Comparison of ENCODE assay signal across 1 cellular context in the genomic region with DNA sequence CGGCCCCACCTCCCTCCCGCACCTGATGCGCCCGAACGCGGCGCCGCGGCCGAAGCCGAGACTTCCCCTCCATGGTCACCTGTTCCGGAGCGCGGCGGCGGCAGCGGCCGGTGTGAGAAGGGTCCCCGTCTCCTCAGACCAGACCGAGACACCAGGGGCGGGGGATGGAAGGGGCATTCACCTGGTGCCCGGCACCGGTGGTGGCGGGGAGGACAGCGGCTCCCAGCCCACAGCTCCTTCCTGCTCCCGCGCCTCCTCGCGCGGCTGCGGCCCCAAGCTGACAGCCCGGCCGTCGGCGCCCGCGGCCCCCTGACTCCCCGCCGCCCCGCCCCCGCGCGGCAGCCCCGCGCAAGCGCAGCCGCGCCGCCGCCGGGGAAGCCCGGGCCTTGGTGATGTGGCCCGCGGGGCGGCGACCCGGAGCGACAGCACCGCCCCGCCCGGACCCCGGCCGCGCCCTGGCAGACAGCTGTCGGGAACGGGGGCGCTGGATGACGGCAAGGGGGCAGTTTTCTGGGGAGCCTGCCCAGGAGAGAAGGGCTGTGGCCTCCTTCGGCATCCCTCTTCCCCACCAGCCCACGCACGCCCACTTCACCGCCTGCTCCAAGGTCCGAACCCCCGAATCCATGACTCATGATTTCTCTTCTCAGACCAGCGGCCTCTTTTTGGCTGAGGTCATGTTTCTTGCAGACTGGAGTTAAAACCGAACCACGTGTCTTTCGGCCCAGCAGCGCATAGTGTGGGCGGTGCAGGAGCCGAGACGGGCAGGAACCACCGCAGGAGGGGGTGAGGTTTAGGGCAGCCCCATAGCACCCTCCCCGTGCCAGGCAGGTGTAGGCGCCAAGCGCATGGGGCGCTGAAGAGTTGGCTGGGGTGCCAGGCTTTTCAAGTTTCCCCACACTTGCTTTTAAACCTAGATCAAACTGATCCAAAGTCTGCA.
TF ChIP-seq lines count a peak whose summit lies in the region.

Gene SLC41A2 (minus strand): TSS at position 282 of the 937 bp plus-strand sequence. CDS start 29,763 bp downstream, outside the sequence.

TF ChIP-seq in HepG2, 621 proteins besides CTCF, POLR2A, EP300 and RAD21 (continued from another document and continues in another):
- 0 out of 2 replicates have a peak, but pooled peaks have one; percentile 39 for TF ChIP-seq ZNF710 (CRISPR knock-in tag; IDR thresholded peaks at IDR 0.05; ENCODE audit: borderline replicate concordance)
- no peak for TF ChIP-seq MBD4 (IDR thresholded peaks at IDR 0.05; ENCODE audit: borderline replicate concordance, low read length)
- no peak for TF ChIP-seq ZNF274 (CRISPR knock-in tag; IDR thresholded peaks at IDR 0.05)
- TF ChIP-seq RBFOX2 (IDR thresholded peaks at IDR 0.05; ENCODE audit: low read depth, low read length): peak; percentile 57
- TF ChIP-seq POGZ (CRISPR knock-in tag; IDR thresholded peaks at IDR 0.05): no peak
- TF ChIP-seq AHDC1 (CRISPR knock-in tag; IDR thresholded peaks at IDR 0.05; ENCODE audit: borderline replicate concordance): no peak
- TF ChIP-seq AFF4 (CRISPR knock-in tag; IDR thresholded peaks at IDR 0.05): no peak
- TF ChIP-seq MEF2D (CRISPR knock-in tag; IDR thresholded peaks at IDR 0.05): no peak
- TF ChIP-seq MTF1 (CRISPR knock-in tag; IDR thresholded peaks at IDR 0.05): no peak
- 0 out of 2 replicates have a peak, but pooled peaks have one; percentile 27 for TF ChIP-seq MED13 (CRISPR knock-in tag; IDR thresholded peaks at IDR 0.05)
- TF ChIP-seq, protein P1, sequence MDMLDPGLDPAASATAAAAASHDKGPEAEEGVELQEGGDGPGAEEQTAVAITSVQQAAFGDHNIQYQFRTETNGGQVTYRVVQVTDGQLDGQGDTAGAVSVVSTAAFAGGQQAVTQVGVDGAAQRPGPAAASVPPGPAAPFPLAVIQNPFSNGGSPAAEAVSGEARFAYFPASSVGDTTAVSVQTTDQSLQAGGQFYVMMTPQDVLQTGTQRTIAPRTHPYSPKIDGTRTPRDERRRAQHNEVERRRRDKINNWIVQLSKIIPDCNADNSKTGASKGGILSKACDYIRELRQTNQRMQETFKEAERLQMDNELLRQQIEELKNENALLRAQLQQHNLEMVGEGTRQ (IDR thresholded peaks at IDR 0.05; ENCODE audit: low read depth, low read length): no peak
- TF ChIP-seq, protein P1 (CRISPR knock-in tag; IDR thresholded peaks at IDR 0.05; ENCODE audit: borderline replicate concordance): no peak
- no peak for TF ChIP-seq NFE2 (CRISPR knock-in tag; IDR thresholded peaks at IDR 0.05)
- no peak for TF ChIP-seq SETDB1 (CRISPR knock-in tag; IDR thresholded peaks at IDR 0.05; ENCODE audit: borderline replicate concordance)
- no peak for TF ChIP-seq HCFC1 (IDR thresholded peaks at IDR 0.05; ENCODE audit: low read depth, low read length)
- TF ChIP-seq ZSCAN22 (CRISPR knock-in tag; IDR thresholded peaks at IDR 0.05): no peak
- TF ChIP-seq ZBTB34 (CRISPR knock-in tag; IDR thresholded peaks at IDR 0.05): no peak
- TF ChIP-seq DZIP1 (CRISPR knock-in tag; IDR thresholded peaks at IDR 0.05): no peak
- no peak for TF ChIP-seq ZBTB42 (CRISPR knock-in tag; IDR thresholded peaks at IDR 0.05)
- TF ChIP-seq ZSCAN30 (CRISPR knock-in tag; IDR thresholded peaks at IDR 0.05): no peak
- TF ChIP-seq RFXANK (CRISPR knock-in tag; IDR thresholded peaks at IDR 0.05): no peak
- TF ChIP-seq JDP2 (CRISPR knock-in tag; IDR thresholded peaks at IDR 0.05; ENCODE audit: borderline replicate concordance): no peak
- TF ChIP-seq, protein P2, sequence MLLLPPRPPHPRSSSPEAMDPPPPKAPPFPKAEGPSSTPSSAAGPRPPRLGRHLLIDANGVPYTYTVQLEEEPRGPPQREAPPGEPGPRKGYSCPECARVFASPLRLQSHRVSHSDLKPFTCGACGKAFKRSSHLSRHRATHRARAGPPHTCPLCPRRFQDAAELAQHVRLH (CRISPR knock-in tag; IDR thresholded peaks at IDR 0.05; ENCODE audit: borderline replicate concordance, low read depth): peak; percentile 42; the same call in 1 of the 2 replicates
- TF ChIP-seq ZFP37 (CRISPR knock-in tag; IDR thresholded peaks at IDR 0.05; ENCODE audit: borderline replicate concordance): peak; percentile 29; the same call in 1 of the 2 replicates
- TF ChIP-seq MYPOP (CRISPR knock-in tag; IDR thresholded peaks at IDR 0.05): no peak
- TF ChIP-seq ZNF34 (CRISPR knock-in tag; IDR thresholded peaks at IDR 0.05; ENCODE audit: borderline replicate concordance): no peak
- 0 out of 2 replicates have a peak, but pooled peaks have one; percentile 5 for TF ChIP-seq FOXA3 (CRISPR knock-in tag; IDR thresholded peaks at IDR 0.05)
- TF ChIP-seq, protein P3, sequence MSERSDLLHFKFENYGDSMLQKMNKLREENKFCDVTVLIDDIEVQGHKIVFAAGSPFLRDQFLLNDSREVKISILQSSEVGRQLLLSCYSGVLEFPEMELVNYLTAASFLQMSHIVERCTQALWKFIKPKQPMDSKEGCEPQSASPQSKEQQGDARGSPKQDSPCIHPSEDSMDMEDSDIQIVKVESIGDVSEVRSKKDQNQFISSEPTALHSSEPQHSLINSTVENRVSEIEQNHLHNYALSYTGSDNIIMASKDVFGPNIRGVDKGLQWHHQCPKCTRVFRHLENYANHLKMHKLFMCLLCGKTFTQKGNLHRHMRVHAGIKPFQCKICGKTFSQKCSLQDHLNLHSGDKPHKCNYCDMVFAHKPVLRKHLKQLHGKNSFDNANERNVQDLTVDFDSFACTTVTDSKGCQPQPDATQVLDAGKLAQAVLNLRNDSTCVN (CRISPR knock-in tag; IDR thresholded peaks at IDR 0.05; ENCODE audit: borderline replicate concordance): no peak; the same call in 1 of the 2 replicates
- no peak for TF ChIP-seq TMF1 (CRISPR knock-in tag; IDR thresholded peaks at IDR 0.05; ENCODE audit: low read depth)
- TF ChIP-seq SRSF1 (optimal IDR thresholded peaks at IDR 0.05; ENCODE audit: low read depth, low read length): no peak
